Comparison of ENCODE assay signal across 2 cellular contexts in the genomic region with DNA sequence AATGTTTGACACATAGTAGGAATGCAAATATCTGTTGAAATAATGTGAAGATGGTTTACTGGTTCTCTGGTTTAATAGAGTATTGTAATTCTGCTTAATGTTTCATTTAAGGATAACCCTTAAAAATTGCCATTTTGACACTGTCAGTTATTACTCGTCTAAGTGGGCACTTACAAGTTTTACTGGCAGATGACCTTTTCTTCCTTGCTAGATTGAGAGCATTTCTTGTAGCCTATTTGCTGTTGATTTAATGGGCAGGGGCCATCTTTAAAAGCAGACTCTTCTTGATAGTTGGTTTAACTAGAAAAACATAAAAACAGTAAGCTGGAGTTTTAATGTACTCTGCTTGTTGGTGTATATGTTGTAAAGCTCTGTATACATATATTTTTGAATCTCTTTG.
TF ChIP-seq lines count a peak whose summit lies in the region.

No MANE protein-coding gene starts in this region.

TF ChIP-seq in SK-N-SH, 30 proteins besides CTCF, POLR2A, EP300 and RAD21 (continued from another document):
- TF ChIP-seq, protein P1, sequence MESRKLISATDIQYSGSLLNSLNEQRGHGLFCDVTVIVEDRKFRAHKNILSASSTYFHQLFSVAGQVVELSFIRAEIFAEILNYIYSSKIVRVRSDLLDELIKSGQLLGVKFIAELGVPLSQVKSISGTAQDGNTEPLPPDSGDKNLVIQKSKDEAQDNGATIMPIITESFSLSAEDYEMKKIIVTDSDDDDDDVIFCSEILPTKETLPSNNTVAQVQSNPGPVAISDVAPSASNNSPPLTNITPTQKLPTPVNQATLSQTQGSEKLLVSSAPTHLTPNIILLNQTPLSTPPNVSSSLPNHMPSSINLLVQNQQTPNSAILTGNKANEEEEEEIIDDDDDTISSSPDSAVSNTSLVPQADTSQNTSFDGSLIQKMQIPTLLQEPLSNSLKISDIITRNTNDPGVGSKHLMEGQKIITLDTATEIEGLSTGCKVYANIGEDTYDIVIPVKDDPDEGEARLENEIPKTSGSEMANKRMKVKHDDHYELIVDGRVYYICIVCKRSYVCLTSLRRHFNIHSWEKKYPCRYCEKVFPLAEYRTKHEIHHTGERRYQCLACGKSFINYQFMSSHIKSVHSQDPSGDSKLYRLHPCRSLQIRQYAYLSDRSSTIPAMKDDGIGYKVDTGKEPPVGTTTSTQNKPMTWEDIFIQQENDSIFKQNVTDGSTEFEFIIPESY (IDR thresholded peaks at IDR 0.05; ENCODE audit: borderline replicate concordance, low read depth): no peak
- TF ChIP-seq YY1 (IDR thresholded peaks at IDR 0.05; ENCODE audit: low read depth) (no peak), NRF1 (IDR thresholded peaks at IDR 0.05; ENCODE audit: low read depth, low read length) (no peak), FOXM1 (IDR thresholded peaks at IDR 0.05; ENCODE audit: low read depth) (no peak), SMC3 (IDR thresholded peaks at IDR 0.05; ENCODE audit: low read depth, low read length) (no peak), FOXJ3 (CRISPR knock-in tag; IDR thresholded peaks at IDR 0.05) (no peak), TAF1 (IDR thresholded peaks at IDR 0.05; ENCODE audit: borderline replicate concordance, low read depth, low read length) (no peak), RCOR1 (IDR thresholded peaks at IDR 0.05; ENCODE audit: low read length) (no peak), GATA2 (CRISPR knock-in tag; IDR thresholded peaks at IDR 0.05) (no peak), FOSL2 (IDR thresholded peaks at IDR 0.05; ENCODE audit: borderline replicate concordance, low read depth) (no peak)

TF ChIP-seq in SK-N-SH treated with all-trans-retinoic acid at 6 μM for 48 hours, 23 proteins besides CTCF, POLR2A, EP300 and RAD21 (continued from another document):
- TF ChIP-seq, protein P2, sequence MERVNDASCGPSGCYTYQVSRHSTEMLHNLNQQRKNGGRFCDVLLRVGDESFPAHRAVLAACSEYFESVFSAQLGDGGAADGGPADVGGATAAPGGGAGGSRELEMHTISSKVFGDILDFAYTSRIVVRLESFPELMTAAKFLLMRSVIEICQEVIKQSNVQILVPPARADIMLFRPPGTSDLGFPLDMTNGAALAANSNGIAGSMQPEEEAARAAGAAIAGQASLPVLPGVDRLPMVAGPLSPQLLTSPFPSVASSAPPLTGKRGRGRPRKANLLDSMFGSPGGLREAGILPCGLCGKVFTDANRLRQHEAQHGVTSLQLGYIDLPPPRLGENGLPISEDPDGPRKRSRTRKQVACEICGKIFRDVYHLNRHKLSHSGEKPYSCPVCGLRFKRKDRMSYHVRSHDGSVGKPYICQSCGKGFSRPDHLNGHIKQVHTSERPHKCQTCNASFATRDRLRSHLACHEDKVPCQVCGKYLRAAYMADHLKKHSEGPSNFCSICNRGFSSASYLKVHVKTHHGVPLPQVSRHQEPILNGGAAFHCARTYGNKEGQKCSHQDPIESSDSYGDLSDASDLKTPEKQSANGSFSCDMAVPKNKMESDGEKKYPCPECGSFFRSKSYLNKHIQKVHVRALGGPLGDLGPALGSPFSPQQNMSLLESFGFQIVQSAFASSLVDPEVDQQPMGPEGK (CRISPR knock-in tag; IDR thresholded peaks at IDR 0.05; ENCODE audit: borderline replicate concordance): no peak
- no peak for TF ChIP-seq ZFP30 (CRISPR knock-in tag; IDR thresholded peaks at IDR 0.05)
- TF ChIP-seq ZNF565 (CRISPR knock-in tag; conservative IDR thresholded peaks at IDR 0.05; ENCODE audit: low read depth): no peak
- TF ChIP-seq CSDC2 (CRISPR knock-in tag; IDR thresholded peaks at IDR 0.05): no peak
- TF ChIP-seq, protein P3, sequence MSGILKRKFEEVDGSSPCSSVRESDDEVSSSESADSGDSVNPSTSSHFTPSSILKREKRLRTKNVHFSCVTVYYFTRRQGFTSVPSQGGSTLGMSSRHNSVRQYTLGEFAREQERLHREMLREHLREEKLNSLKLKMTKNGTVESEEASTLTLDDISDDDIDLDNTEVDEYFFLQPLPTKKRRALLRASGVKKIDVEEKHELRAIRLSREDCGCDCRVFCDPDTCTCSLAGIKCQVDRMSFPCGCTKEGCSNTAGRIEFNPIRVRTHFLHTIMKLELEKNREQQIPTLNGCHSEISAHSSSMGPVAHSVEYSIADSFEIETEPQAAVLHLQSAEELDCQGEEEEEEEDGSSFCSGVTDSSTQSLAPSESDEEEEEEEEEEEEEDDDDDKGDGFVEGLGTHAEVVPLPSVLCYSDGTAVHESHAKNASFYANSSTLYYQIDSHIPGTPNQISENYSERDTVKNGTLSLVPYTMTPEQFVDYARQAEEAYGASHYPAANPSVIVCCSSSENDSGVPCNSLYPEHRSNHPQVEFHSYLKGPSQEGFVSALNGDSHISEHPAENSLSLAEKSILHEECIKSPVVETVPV (CRISPR knock-in tag; IDR thresholded peaks at IDR 0.05): no peak
- TF ChIP-seq ESRRG (CRISPR knock-in tag; IDR thresholded peaks at IDR 0.05): no peak
- TF ChIP-seq ZC3H10 (CRISPR knock-in tag; IDR thresholded peaks at IDR 0.05): no peak
- no peak for TF ChIP-seq PPARA (CRISPR knock-in tag; IDR thresholded peaks at IDR 0.05; ENCODE audit: borderline replicate concordance)
- no peak for TF ChIP-seq TOX (CRISPR knock-in tag; IDR thresholded peaks at IDR 0.05; ENCODE audit: borderline replicate concordance)
- no peak for TF ChIP-seq ZNF70 (CRISPR knock-in tag; IDR thresholded peaks at IDR 0.05)
- TF ChIP-seq, protein P4, sequence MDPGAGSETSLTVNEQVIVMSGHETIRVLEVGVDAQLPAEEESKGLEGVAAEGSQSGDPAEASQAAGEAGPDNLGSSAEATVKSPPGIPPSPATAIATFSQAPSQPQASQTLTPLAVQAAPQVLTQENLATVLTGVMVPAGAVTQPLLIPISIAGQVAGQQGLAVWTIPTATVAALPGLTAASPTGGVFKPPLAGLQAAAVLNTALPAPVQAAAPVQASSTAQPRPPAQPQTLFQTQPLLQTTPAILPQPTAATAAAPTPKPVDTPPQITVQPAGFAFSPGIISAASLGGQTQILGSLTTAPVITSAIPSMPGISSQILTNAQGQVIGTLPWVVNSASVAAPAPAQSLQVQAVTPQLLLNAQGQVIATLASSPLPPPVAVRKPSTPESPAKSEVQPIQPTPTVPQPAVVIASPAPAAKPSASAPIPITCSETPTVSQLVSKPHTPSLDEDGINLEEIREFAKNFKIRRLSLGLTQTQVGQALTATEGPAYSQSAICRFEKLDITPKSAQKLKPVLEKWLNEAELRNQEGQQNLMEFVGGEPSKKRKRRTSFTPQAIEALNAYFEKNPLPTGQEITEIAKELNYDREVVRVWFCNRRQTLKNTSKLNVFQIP (CRISPR knock-in tag; IDR thresholded peaks at IDR 0.05; ENCODE audit: borderline replicate concordance, low read depth): no peak
- TF ChIP-seq ZFP3 (CRISPR knock-in tag; IDR thresholded peaks at IDR 0.05): no peak
- no peak for TF ChIP-seq RARB (CRISPR knock-in tag; IDR thresholded peaks at IDR 0.05)
TF ChIP-seq in SK-N-SH treated with all-trans-retinoic acid at 6 μM for 48 hours: peak in this region for 0.
